ENCODE assay signal across 12 cellular contexts in genomic region chr2:39093208-39093898, GRCh38. TPM values are rescaled to one million over a fixed set of nuclear protein-coding genes. Genes with fewer than 3 reads are reported as not detected.
A peak's percentile ranks its signal among the peaks of the same experiment; 100 is the strongest.
DNase-seq lines count a peak whose midpoint lies in the region; ATAC-seq and TF ChIP-seq lines count a peak whose summit lies in the region.
"Had no signal": no experiment of that assay in that cellular context is flagged by ENCODE, and none has a peak within 500 bp of the region (broad histone marks: within the 10 kb centered on the region; RNA-seq: fewer than 3 reads in every experiment).

No MANE protein-coding gene starts in this region.

- H3K27ac ChIP-seq in mammary epithelial cell (ENCODE audit: insufficient read depth, low read depth, low read length), result no peak overlapping the region
- no peak overlapping the region for H3K27ac ChIP-seq in brain microvascular endothelial cell
- H3K27ac ChIP-seq: VCaP had no signal

- peaks cover 23% of the 10 kb centered on the region for H3K4me1 ChIP-seq in mammary epithelial cell (ENCODE audit: insufficient read depth, low read length)

- dilution Hi-C loops in mammary epithelial cell (cut with HindIII; ENCODE audit: low sequenced_read_pairs), result no loop called here

- ATAC-seq in HG03045 (IDR thresholded peaks at IDR 0.05; ENCODE audit: unreplicated experiment), result peak; percentile 50
- peak; percentile 54 for ATAC-seq in stimulated activated memory B cell treated with anti-CD40 and anti-IgM and Interleukin-4, amounts not matched to agents 10 μg/mL and 1 μg/mL and 100 μg/mL, for 72 hours

- H3K27me3 ChIP-seq in mammary epithelial cell (ENCODE audit: insufficient read depth, low read length), result no peaks in the 10 kb centered on the region
- no peaks in the 10 kb centered on the region for H3K27me3 ChIP-seq in brain microvascular endothelial cell (replicated peaks)

- CTCF ChIA-PET in MCF 10A (lab: Yijun Ruan, JAX), result interaction anchor here (1.2 kb wide), 1 partner anchor 134 kb away, joined by 3 read pairs; no protein-coding TSS in a partner anchor
- CTCF ChIA-PET in mammary epithelial cell (lab: Charles Lee; ENCODE audit: low non-redundant PET), result no interaction called here

- no peaks in the 10 kb centered on the region for H3K36me3 Mint-ChIP-seq in MCF 10A (ENCODE audit: insufficient read depth, unreplicated experiment)
- peaks cover 32% of the 10 kb centered on the region for H3K36me3 Mint-ChIP-seq in activated T-helper 1 cell treated with anti-CD3 and anti-CD28 coated beads, Interleukin-12 subunit alpha, Interleukin-12 subunit beta, Interleukin-2, Interleukin-4 antibody, amounts not matched to agents 30 ng/mL and 10 ng/mL and 1 ng/mL, durations not matched to agents 14 hours and 24 hours and 36 hours (ENCODE audit: low read depth)
- peaks cover 17% of the 10 kb centered on the region for H3K36me3 Mint-ChIP-seq in stimulated activated memory B cell treated with anti-CD40 and anti-IgM and Interleukin-4, amounts not matched to agents 10 μg/mL and 1 μg/mL and 100 μg/mL, for 72 hours

- in situ Hi-C loops in mammary epithelial cell (cut with MboI; ENCODE audit: low sequenced_read_pairs in 2 of 2) (no loop called here), brain microvascular endothelial cell (cut with HindIII; ENCODE audit: low pct_ligation_motif_present, low sequenced_read_pairs) (no loop called here)

- H3K9me3 ChIP-seq in mammary epithelial cell (replicated peaks; ENCODE audit: insufficient read depth, low read length), result no peaks in the 10 kb centered on the region

- peaks cover 21% of the 10 kb centered on the region for H3K4me1 Mint-ChIP-seq in MCF 10A (ENCODE audit: insufficient read depth, unreplicated experiment)
- H3K4me1 Mint-ChIP-seq in activated T-helper 1 cell treated with anti-CD3 and anti-CD28 coated beads, Interleukin-12 subunit alpha, Interleukin-12 subunit beta, Interleukin-2, Interleukin-4 antibody, amounts not matched to agents 30 ng/mL and 10 ng/mL and 1 ng/mL, durations not matched to agents 14 hours and 24 hours and 36 hours (ENCODE audit: low read depth), result peaks cover 56% of the 10 kb centered on the region
- peaks cover 34% of the 10 kb centered on the region for H3K4me1 Mint-ChIP-seq in stimulated activated memory B cell treated with anti-CD40 and anti-IgM and Interleukin-4, amounts not matched to agents 10 μg/mL and 1 μg/mL and 100 μg/mL, for 72 hours

- H3K9ac ChIP-seq in mammary epithelial cell (ENCODE audit: insufficient read depth, low read length), result no peak overlapping the region

- 81% methylated on average over 3 of the region's 3 CpGs for WGBS in mammary epithelial cell (ENCODE audit: low coverage, missing lambda C conversion rate)

- no peak overlapping the region for H3K4me3 Mint-ChIP-seq in MCF 10A (ENCODE audit: unreplicated experiment)
- H3K4me3 Mint-ChIP-seq in activated T-helper 1 cell treated with anti-CD3 and anti-CD28 coated beads, Interleukin-12 subunit alpha, Interleukin-12 subunit beta, Interleukin-2, Interleukin-4 antibody, amounts not matched to agents 30 ng/mL and 10 ng/mL and 1 ng/mL, durations not matched to agents 14 hours and 24 hours and 36 hours, result peak overlapping the region; percentile 30
- H3K4me3 Mint-ChIP-seq in stimulated activated memory B cell treated with anti-CD40 and anti-IgM and Interleukin-4, amounts not matched to agents 10 μg/mL and 1 μg/mL and 100 μg/mL, for 72 hours, result no peak overlapping the region
- H3K4me3 Mint-ChIP-seq: stimulated activated naive B cell treated with anti-CD40 and anti-IgM and Interleukin-4, amounts not matched to agents 10 μg/mL and 1 μg/mL and 100 μg/mL, for 72 hours had no signal

- intact Hi-C loops in MCF 10A (cut with micrococcal nuclease) (no loop called here), mammary epithelial cell (cut with micrococcal nuclease) (no loop called here)
- intact Hi-C loops in activated T-helper 1 cell treated with anti-CD3 and anti-CD28 coated beads, Interleukin-12 subunit alpha, Interleukin-12 subunit beta, Interleukin-2, Interleukin-4 antibody, amounts not matched to agents 30 ng/mL and 10 ng/mL and 1 ng/mL, durations not matched to agents 14 hours and 24 hours and 36 hours (cut with micrococcal nuclease), result loop anchor here (5.0 kb wide), 1 partner anchor 34 kb away; no protein-coding TSS in a partner anchor

- BruUV-seq in MCF 10A (replicated peaks; lab: Mats Ljungman, UMichigan) (no TSS peak), mammary epithelial cell (replicated peaks; lab: Mats Ljungman, UMichigan) (no TSS peak)

- no peak for DNase-seq in MCF 10A (ENCODE audit: unreplicated experiment)
- no peak for DNase-seq in mammary epithelial cell
- DNase-seq in activated T-helper 1 cell treated with anti-CD3 and anti-CD28 coated beads, Interleukin-12 subunit alpha, Interleukin-12 subunit beta, Interleukin-2, Interleukin-4 antibody, amounts not matched to agents 30 ng/mL and 10 ng/mL and 1 ng/mL, durations not matched to agents 14 hours and 24 hours and 36 hours (ENCODE audit: low spot score), result no peak
- no peak for DNase-seq in NCI-H1436 (lab: John Stamatoyannopoulos, UW)
- DNase-seq in brain microvascular endothelial cell, result no peak
- DNase-seq in 8988T, result no peak
- DNase-seq: NCI-H2107; stimulated activated CD4-positive, alpha-beta T cell treated with anti-CD3 and anti-CD28 coated beads, Interleukin-15, amount 100 ng/mL, for 24 hours; stimulated activated naive B cell treated with anti-CD40 and anti-IgM and Interleukin-4, amounts not matched to agents 10 μg/mL and 1 μg/mL and 100 μg/mL, for 72 hours had no signal

- POLR2A ChIA-PET in MCF 10A (lab: Yijun Ruan, JAX), result interaction anchor here (1.8 kb wide), 1 partner anchor 23 kb away, joined by 6 read pairs; no protein-coding TSS in a partner anchor

- TF ChIP-seq CTCF in MCF 10A (IDR thresholded peaks at IDR 0.05; ENCODE audit: unreplicated experiment) (no peak), mammary epithelial cell (conservative IDR thresholded peaks at IDR 0.05 in 1 of 2, IDR thresholded peaks at IDR 0.05 in 1 of 2; ENCODE audit: extremely low read depth in 1 of 2, insufficient read depth in 1 of 2, low read depth in 1 of 2, low read length in 2 of 2) (no peak), brain microvascular endothelial cell (IDR thresholded peaks at IDR 0.05; ENCODE audit: low read depth, low read length, missing control alignments) (no peak)

- no peaks in the 10 kb centered on the region for H3K36me3 ChIP-seq in mammary epithelial cell (ENCODE audit: insufficient read depth, low read length)
- no peaks in the 10 kb centered on the region for H3K36me3 ChIP-seq in brain microvascular endothelial cell (replicated peaks)

- no peaks in the 10 kb centered on the region for H4K20me1 ChIP-seq in mammary epithelial cell (ENCODE audit: insufficient read depth, low read length)

- no peaks in the 10 kb centered on the region for H3K9me3 Mint-ChIP-seq in MCF 10A (ENCODE audit: unreplicated experiment)
- H3K9me3 Mint-ChIP-seq in activated T-helper 1 cell treated with anti-CD3 and anti-CD28 coated beads, Interleukin-12 subunit alpha, Interleukin-12 subunit beta, Interleukin-2, Interleukin-4 antibody, amounts not matched to agents 30 ng/mL and 10 ng/mL and 1 ng/mL, durations not matched to agents 14 hours and 24 hours and 36 hours, result no peaks in the 10 kb centered on the region
- no peaks in the 10 kb centered on the region for H3K9me3 Mint-ChIP-seq in stimulated activated memory B cell treated with anti-CD40 and anti-IgM and Interleukin-4, amounts not matched to agents 10 μg/mL and 1 μg/mL and 100 μg/mL, for 72 hours
- H3K9me3 Mint-ChIP-seq: stimulated activated naive B cell treated with anti-CD40 and anti-IgM and Interleukin-4, amounts not matched to agents 10 μg/mL and 1 μg/mL and 100 μg/mL, for 72 hours had no signal

- no peaks in the 10 kb centered on the region for H3K27me3 Mint-ChIP-seq in MCF 10A (ENCODE audit: insufficient read depth, unreplicated experiment)
- no peaks in the 10 kb centered on the region for H3K27me3 Mint-ChIP-seq in activated T-helper 1 cell treated with anti-CD3 and anti-CD28 coated beads, Interleukin-12 subunit alpha, Interleukin-12 subunit beta, Interleukin-2, Interleukin-4 antibody, amounts not matched to agents 30 ng/mL and 10 ng/mL and 1 ng/mL, durations not matched to agents 14 hours and 24 hours and 36 hours (ENCODE audit: insufficient read depth)
- no peaks in the 10 kb centered on the region for H3K27me3 Mint-ChIP-seq in stimulated activated memory B cell treated with anti-CD40 and anti-IgM and Interleukin-4, amounts not matched to agents 10 μg/mL and 1 μg/mL and 100 μg/mL, for 72 hours
- H3K27me3 Mint-ChIP-seq: stimulated activated naive B cell treated with anti-CD40 and anti-IgM and Interleukin-4, amounts not matched to agents 10 μg/mL and 1 μg/mL and 100 μg/mL, for 72 hours had no signal

- no peak overlapping the region for H3K4me3 ChIP-seq in mammary epithelial cell (replicated peaks in 1 of 3; ENCODE audit: insufficient read depth in 1 of 3, low read depth in 2 of 3, low read length in 3 of 3)
- no peak overlapping the region for H3K4me3 ChIP-seq in brain microvascular endothelial cell (ENCODE audit: low read depth, low read length)

- peak overlapping the region; percentile 57 for H3K27ac Mint-ChIP-seq in MCF 10A (ENCODE audit: low read depth, unreplicated experiment)
- peak overlapping the region; percentile 88 for H3K27ac Mint-ChIP-seq in activated T-helper 1 cell treated with anti-CD3 and anti-CD28 coated beads, Interleukin-12 subunit alpha, Interleukin-12 subunit beta, Interleukin-2, Interleukin-4 antibody, amounts not matched to agents 30 ng/mL and 10 ng/mL and 1 ng/mL, durations not matched to agents 14 hours and 24 hours and 36 hours
- H3K27ac Mint-ChIP-seq in stimulated activated memory B cell treated with anti-CD40 and anti-IgM and Interleukin-4, amounts not matched to agents 10 μg/mL and 1 μg/mL and 100 μg/mL, for 72 hours, result peak overlapping the region; percentile 29
- H3K27ac Mint-ChIP-seq: stimulated activated naive B cell treated with anti-CD40 and anti-IgM and Interleukin-4, amounts not matched to agents 10 μg/mL and 1 μg/mL and 100 μg/mL, for 72 hours had no signal

- H3K79me2 ChIP-seq in mammary epithelial cell (ENCODE audit: insufficient read depth, low read length), result peaks cover 92% of the 10 kb centered on the region

- no peak overlapping the region for H2AFZ ChIP-seq in mammary epithelial cell (ENCODE audit: low read depth, low read length)

- no peak overlapping the region for H3K4me2 ChIP-seq in mammary epithelial cell (ENCODE audit: insufficient read depth, low read depth, low read length)

RNA-seq across cellular contexts. Expression of gene SOS1, which starts 27.5 kb away (rescaled TPM):
- total RNA-seq in MCF 10A (2022) (18.5 and 23.3 TPM in 2 replicates), mammary epithelial cell (10 to 100 TPM; 23.7 to 29.1 TPM)
- 15.1 TPM for polyA plus RNA-seq in mammary epithelial cell
- polyA minus RNA-seq in mammary epithelial cell, result 71.3 TPM
- total RNA-seq in activated T-helper 1 cell treated with anti-CD3 and anti-CD28 coated beads, Interleukin-12 subunit alpha, Interleukin-12 subunit beta, Interleukin-2, Interleukin-4 antibody, amounts not matched to agents 30 ng/mL and 10 ng/mL and 1 ng/mL, durations not matched to agents 14 hours and 24 hours and 36 hours, result 55.1 and 61.0 TPM in 2 replicates

Comparison
In these comparisons a context has a peak if more than half of its experiments do, and no peak if none do; other contexts are left out.
1. H3K27ac Mint-ChIP-seq: peak in every context shown above with its lines; median percentile 88 in activated T-helper 1 cell treated with anti-CD3 and anti-CD28 coated beads, Interleukin-12 subunit alpha, Interleukin-12 subunit beta, Interleukin-2, Interleukin-4 antibody, amounts not matched to agents 30 ng/mL and 10 ng/mL and 1 ng/mL, durations not matched to agents 14 hours and 24 hours and 36 hours; 57 in MCF 10A; 29 in stimulated activated memory B cell treated with anti-CD40 and anti-IgM and Interleukin-4, amounts not matched to agents 10 μg/mL and 1 μg/mL and 100 μg/mL, for 72 hours.